In genomic region chr4:120155287-120155686, GRCh38 we compare ENCODE assay signal across 18 cellular contexts.
"Had no signal": no experiment of that assay in that cellular context is flagged by ENCODE, and none has a peak within 500 bp of the region (broad histone marks: within the 10 kb centered on the region; RNA-seq: fewer than 3 reads in every experiment).

No MANE protein-coding gene starts in this region.

- H3K4me3 ChIP-seq: coronary artery, esophagus squamous epithelium, left ventricle myocardium inferior, sigmoid colon, transverse colon, vagina had no signal

- H3K9me3 ChIP-seq: esophagus squamous epithelium, left ventricle myocardium inferior, sigmoid colon, transverse colon, vagina had no signal

- DNase-seq: activated CD4-positive, alpha-beta T cell treated with anti-CD3 and anti-CD28 coated beads, Interleukin-2, amount 10 ng/mL, durations not matched to agents 24 days and 14 days; activated CD8-positive, alpha-beta memory T cell treated with anti-CD3 and anti-CD28 coated beads, Interleukin-2, amount 10 ng/mL, durations not matched to agents 7 days and 5 days; activated CD8-positive, alpha-beta T cell treated with anti-CD3 and anti-CD28 coated beads for 36 hours; activated gamma-delta T cell treated with Interleukin-2 at 50 U/mL for 16 hours; esophagus squamous epithelium; glutamatergic neuron; hippocampal formation; left ventricle myocardium inferior; naive thymus-derived CD4-positive, alpha-beta T cell; occipital lobe; posterior cingulate gyrus; sigmoid colon; stimulated activated CD4-positive, alpha-beta T cell treated with anti-CD3 and anti-CD28 coated beads, Interleukin-2, amount 100 ng/mL, for 48 hours; stimulated activated CD8-positive, alpha-beta memory T cell treated with anti-CD3 and anti-CD28 coated beads, Interleukin-4, amount 100 ng/mL, for 48 hours; stimulated activated naive B cell treated with anti-CD40 and anti-IgM and Interleukin-4, amounts not matched to agents 10 μg/mL and 1 μg/mL and 100 μg/mL, for 72 hours; transverse colon had no signal

- H3K27ac ChIP-seq: coronary artery, esophagus squamous epithelium, left ventricle myocardium inferior, sigmoid colon, transverse colon, vagina had no signal

- H3K4me1 ChIP-seq: esophagus squamous epithelium, left ventricle myocardium inferior, sigmoid colon, vagina had no signal

- H3K36me3 ChIP-seq: esophagus squamous epithelium, left ventricle myocardium inferior, sigmoid colon, transverse colon, vagina had no signal
